ENCODE assay signal across 17 cellular contexts in genomic region chr3:123378409-123378915, GRCh38.
"Had no signal": no experiment of that assay in that cellular context is flagged by ENCODE, and none has a peak within 500 bp of the region (broad histone marks: within the 10 kb centered on the region; RNA-seq: fewer than 3 reads in every experiment).

No MANE protein-coding gene starts in this region.

- H3K36me3 ChIP-seq: adrenal gland, lower lobe of right lung had no signal

- DNase-seq: activated CD4-positive, alpha-beta T cell treated with anti-CD3 and anti-CD28 coated beads, Interleukin-2, amount 50 U/mL, for 1 hour; activated CD8-positive, alpha-beta memory T cell treated with anti-CD3 and anti-CD28 coated beads for 24 hours; activated CD8-positive, alpha-beta memory T cell treated with anti-CD3 and anti-CD28 coated beads, Interleukin-2, amount 50 U/mL, for 48 hours; activated gamma-delta T cell treated with Interleukin-2 at 50 U/mL for 16 hours; activated T-cell treated with anti-CD3 and anti-CD28 coated beads, Interleukin-2, amount 50 U/mL, for 72 hours; adrenal gland; effector memory CD8-positive, alpha-beta T cell; foreskin keratinocyte; glutamatergic neuron; lower lobe of right lung; stimulated activated CD4-positive, alpha-beta T cell treated with anti-CD3 and anti-CD28 coated beads, Interleukin-2, amount 100 ng/mL, for 24 hours; stimulated activated naive CD4-positive, alpha-beta T cell treated with Interleukin-2 at 50 U/mL for 16 hours; trophoblast cell had no signal

- H3K4me1 ChIP-seq: adrenal gland, foreskin keratinocyte, parathyroid adenoma had no signal

- H3K79me2 ChIP-seq: parathyroid adenoma had no signal

- H3K27ac ChIP-seq: adrenal gland, foreskin keratinocyte, lower lobe of right lung, parathyroid adenoma had no signal

- H3K9me3 ChIP-seq: adrenal gland, lower lobe of right lung had no signal

- H3K4me3 ChIP-seq: adrenal gland, lower lobe of right lung had no signal

- H3K9ac ChIP-seq: parathyroid adenoma had no signal

- ATAC-seq: activated CD4-positive, CD25-positive, alpha-beta regulatory T cell treated with anti-CD3 and anti-CD28 coated beads, Interleukin-2, amount 50 U/mL, for 24 hours; activated naive CD4-positive, alpha-beta T cell treated with anti-CD3 and anti-CD28 coated beads, Interleukin-2, amount 50 U/mL, for 72 hours; activated T-cell treated with anti-CD3 and anti-CD28 coated beads, Interleukin-2, amount 50 U/mL, for 72 hours; effector memory CD8-positive, alpha-beta T cell; foreskin keratinocyte; lower lobe of right lung; natural killer cell treated with Interleukin-12 subunit alpha and Interleukin-12 subunit beta and Interleukin-15 and Interleukin-18, amount 100 ng/mL, for 72 hours had no signal

- H3K27me3 ChIP-seq: adrenal gland had no signal

- H2AFZ ChIP-seq: parathyroid adenoma had no signal
